ENCODE assay signal across 9 cellular contexts in the genomic region with DNA sequence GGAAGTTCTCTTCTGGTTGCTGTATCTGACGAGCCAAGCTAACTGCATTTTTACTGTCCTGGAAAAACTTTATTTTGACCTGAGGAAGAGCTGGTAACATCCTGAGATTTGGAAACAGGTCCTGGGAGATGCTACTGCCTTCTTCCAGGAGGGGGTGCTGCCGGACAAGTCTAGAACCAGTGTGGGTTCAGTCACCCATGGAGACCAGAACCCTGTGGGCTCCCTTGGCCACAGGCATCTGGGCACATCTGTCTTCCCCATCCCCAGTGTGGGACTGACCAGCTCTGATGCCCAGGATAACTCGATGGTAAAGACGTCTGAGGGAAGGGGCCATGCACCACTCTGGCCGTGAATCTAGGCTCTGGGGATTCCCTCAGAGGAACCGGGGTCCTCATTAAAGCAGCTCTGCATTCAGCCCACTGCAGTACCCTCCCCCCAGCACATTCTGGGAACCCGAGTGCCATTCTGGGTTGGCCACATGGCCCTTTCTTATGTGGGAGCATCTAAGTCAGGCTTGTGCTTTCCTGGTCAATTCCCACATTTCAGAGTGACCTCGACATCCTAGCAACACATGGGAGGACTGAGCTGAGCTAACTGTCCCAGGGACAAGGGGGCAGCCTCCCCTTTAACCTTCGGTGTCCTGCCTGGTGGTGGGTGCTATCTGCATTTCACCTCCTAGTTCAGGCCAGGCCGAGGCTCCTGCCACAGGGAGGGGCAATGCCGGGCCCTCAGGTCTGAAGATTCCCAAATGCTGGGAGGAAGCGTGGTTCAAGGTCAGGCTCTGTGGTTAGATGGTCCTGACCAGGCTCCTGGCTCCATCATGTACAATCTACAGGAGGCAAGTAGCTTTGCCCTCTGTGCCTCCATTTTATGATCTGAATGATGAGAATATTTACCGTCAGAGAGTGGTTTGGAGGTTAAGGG. TPM values are rescaled to one million over a fixed set of nuclear protein-coding genes. Genes with fewer than 3 reads are reported as not detected.
DNase-seq lines count a peak whose midpoint lies in the region; ATAC-seq and TF ChIP-seq lines count a peak whose summit lies in the region.
"Had no signal": no experiment of that assay in that cellular context is flagged by ENCODE, and none has a peak within 500 bp of the region (broad histone marks: within the 10 kb centered on the region; RNA-seq: fewer than 3 reads in every experiment).

No MANE protein-coding gene starts in this region.

- H3K79me2 ChIP-seq in PC-9 (ENCODE audit: low read depth) = 0 out of 2 replicates have a peak, but pooled peaks cover 3% of the 10 kb centered on the region
- H3K79me2 ChIP-seq in parathyroid adenoma = no peaks in the 10 kb centered on the region

- H3K4me3 ChIP-seq in BLaER1 (no peak overlapping the region), PC-9 (no peak overlapping the region), adipocyte (ENCODE audit: low read length) (no peak overlapping the region), parathyroid adenoma (ENCODE audit: low read depth, low read length) (no peak overlapping the region)

- H3K9me3 Mint-ChIP-seq in glutamatergic neuron (ENCODE audit: unreplicated experiment) = peaks cover 11% of the 10 kb centered on the region
- H3K9me3 Mint-ChIP-seq: IgD-negative memory B cell had no signal

- H3K27ac ChIP-seq in BLaER1 (peak overlapping the region; percentile 33), PC-9 (no peak overlapping the region), parathyroid adenoma (peak overlapping the region; percentile 89)

- H3K9ac ChIP-seq in BLaER1 = peak overlapping the region; percentile 5; the same call in 1 of the 2 replicates
- peak overlapping the region; percentile 48 for H3K9ac ChIP-seq in adipocyte (ENCODE audit: low read length)
- no peak overlapping the region for H3K9ac ChIP-seq in parathyroid adenoma

- CTCF ChIA-PET in PC-9 (lab: Charles Lee) = interaction anchor here (0.5 to 1.3 kb wide), 4 partner anchors 148 to 217 kb away, joined by 5 to 9 read pairs (median 6); no protein-coding TSS in a partner anchor

- H3K4me2 ChIP-seq in BLaER1 (peak overlapping the region; percentile 83), PC-9 (no peak overlapping the region), parathyroid adenoma (ENCODE audit: low read length) (no peak overlapping the region)

- ATAC-seq in GM18868 (IDR thresholded peaks at IDR 0.05; ENCODE audit: unreplicated experiment) = no peak

- no peak overlapping the region for H2AFZ ChIP-seq in PC-9
- H2AFZ ChIP-seq in parathyroid adenoma = peak overlapping the region; percentile 38

- BruUV-seq in PC-9 (replicated peaks; lab: Mats Ljungman, UMichigan) = no TSS peak

- H3K4me1 ChIP-seq in BLaER1 (peaks cover 67% of the 10 kb centered on the region), PC-9 (replicated peaks; ENCODE audit: insufficient read depth) (peaks cover 25% of the 10 kb centered on the region), adipocyte (ENCODE audit: control insufficient read depth, insufficient read depth, low read length) (peaks cover 37% of the 10 kb centered on the region), parathyroid adenoma (peaks cover 5% of the 10 kb centered on the region)

- H3F3A ChIP-seq in PC-9 (ENCODE audit: insufficient read depth, low read depth) = peaks cover 34% of the 10 kb centered on the region

- H3K9me3 ChIP-seq in BLaER1 (no peaks in the 10 kb centered on the region), PC-9 (ENCODE audit: insufficient read depth, low read depth) (no peaks in the 10 kb centered on the region), adipocyte (ENCODE audit: control insufficient read depth, low read length) (no peaks in the 10 kb centered on the region), parathyroid adenoma (ENCODE audit: control insufficient read depth, low read length) (no peaks in the 10 kb centered on the region)

- no peaks in the 10 kb centered on the region for H3K9me2 ChIP-seq in PC-9 (ENCODE audit: insufficient read depth)

- H3K4me1 Mint-ChIP-seq in glutamatergic neuron (ENCODE audit: low read depth, unreplicated experiment) = peaks cover 17% of the 10 kb centered on the region

- H4K20me1 ChIP-seq in BLaER1 (no peaks in the 10 kb centered on the region), PC-9 (ENCODE audit: insufficient read depth) (no peaks in the 10 kb centered on the region)

- peaks cover 9% of the 10 kb centered on the region for H3K27me3 Mint-ChIP-seq in glutamatergic neuron (ENCODE audit: unreplicated experiment)
- H3K27me3 Mint-ChIP-seq: IgD-negative memory B cell had no signal

- H3K27ac Mint-ChIP-seq in glutamatergic neuron (ENCODE audit: unreplicated experiment) = no peak overlapping the region

- intact Hi-C loops in PC-9 (cut with micrococcal nuclease; ENCODE audit: unreplicated experiment) = loop anchor here (1.0 to 10.0 kb wide), 4 partner anchors 134 to 562 kb away; partner anchors contain the start of genes ESRP2, RANBP10 and TSNAXIP1

- no peaks in the 10 kb centered on the region for H3K36me3 Mint-ChIP-seq in glutamatergic neuron (ENCODE audit: unreplicated experiment)

- TF ChIP-seq CTCF in GM20000 (IDR thresholded peaks at IDR 0.05; ENCODE audit: extremely low read depth, missing control alignments) (peak; percentile 71), PC-9 (conservative IDR thresholded peaks at IDR 0.05) (peak; percentile 84), glutamatergic neuron (IDR thresholded peaks at IDR 0.05; ENCODE audit: partially characterized antibody, unreplicated experiment) (peak; percentile 67), parathyroid adenoma (IDR thresholded peaks at IDR 0.05) (peak; percentile 66)

- peaks cover 17% of the 10 kb centered on the region for H3K36me3 ChIP-seq in BLaER1
- no peaks in the 10 kb centered on the region for H3K36me3 ChIP-seq in PC-9 (ENCODE audit: low read depth)
- no peaks in the 10 kb centered on the region for H3K36me3 ChIP-seq in adipocyte (ENCODE audit: control insufficient read depth, insufficient read depth, low read length, severe bottlenecking)
- no peaks in the 10 kb centered on the region for H3K36me3 ChIP-seq in parathyroid adenoma (ENCODE audit: control insufficient read depth, insufficient read depth, low read length)

- POLR2A ChIA-PET in PC-9 (lab: Charles Lee; ENCODE audit: unreplicated experiment) = no interaction called here

- peak; percentile 83 for DNase-seq in GM20000 (ENCODE audit: low spot score)
- DNase-seq in PC-9 = peak; percentile 39 to 67
- DNase-seq in adipocyte (ENCODE audit: low read depth) = peak; percentile 77
- DNase-seq in glutamatergic neuron = peak; percentile 79
- no peak for DNase-seq in GM19240 (ENCODE audit: insufficient read length, low spot score)

- no peak overlapping the region for H3K4me3 Mint-ChIP-seq in glutamatergic neuron (ENCODE audit: unreplicated experiment)

- H3K27me3 ChIP-seq in BLaER1 = no peaks in the 10 kb centered on the region
- no peaks in the 10 kb centered on the region for H3K27me3 ChIP-seq in PC-9 (ENCODE audit: insufficient read depth, low read depth)
- H3K27me3 ChIP-seq in adipocyte (replicated peaks; ENCODE audit: control insufficient read depth, insufficient read depth, low read length) = no peaks in the 10 kb centered on the region
- H3K27me3 ChIP-seq in parathyroid adenoma (ENCODE audit: control insufficient read depth, insufficient read depth, low read length) = no peaks in the 10 kb centered on the region

RNA-seq across cellular contexts. Expression of gene C16orf86, which starts 6.4 kb away (rescaled TPM):
- total RNA-seq in PC-9 (2021) = 0.46 and 1.8 TPM in 2 replicates
- total RNA-seq in glutamatergic neuron (ENCODE audit: unreplicated experiment) = 3.4 TPM

RNA-seq across cellular contexts. Expression of gene ENKD1, which starts 6.5 kb away (rescaled TPM):
- total RNA-seq in PC-9 (2021) = 20.8 and 21.6 TPM in 2 replicates
- 19.0 TPM for total RNA-seq in glutamatergic neuron (ENCODE audit: unreplicated experiment)

RNA-seq across cellular contexts. Expression of gene PARD6A, which starts 12.2 kb away (rescaled TPM):
- 4.4 and 8.1 TPM in 2 replicates for total RNA-seq in PC-9 (2021)
- 18.7 TPM for total RNA-seq in glutamatergic neuron (ENCODE audit: unreplicated experiment)

RNA-seq across cellular contexts. Expression of gene ACD, which starts 12.9 kb away (rescaled TPM):
- total RNA-seq in PC-9 (2021) (34.7 and 38.9 TPM in 2 replicates), glutamatergic neuron (ENCODE audit: unreplicated experiment) (33.3 TPM)

RNA-seq across cellular contexts. Expression of gene CARMIL2, which starts 28.1 kb away (rescaled TPM):
- total RNA-seq in PC-9 (2021) (0.87 and 1.5 TPM in 2 replicates), glutamatergic neuron (ENCODE audit: unreplicated experiment) (37.1 TPM)
